In the genomic region with DNA sequence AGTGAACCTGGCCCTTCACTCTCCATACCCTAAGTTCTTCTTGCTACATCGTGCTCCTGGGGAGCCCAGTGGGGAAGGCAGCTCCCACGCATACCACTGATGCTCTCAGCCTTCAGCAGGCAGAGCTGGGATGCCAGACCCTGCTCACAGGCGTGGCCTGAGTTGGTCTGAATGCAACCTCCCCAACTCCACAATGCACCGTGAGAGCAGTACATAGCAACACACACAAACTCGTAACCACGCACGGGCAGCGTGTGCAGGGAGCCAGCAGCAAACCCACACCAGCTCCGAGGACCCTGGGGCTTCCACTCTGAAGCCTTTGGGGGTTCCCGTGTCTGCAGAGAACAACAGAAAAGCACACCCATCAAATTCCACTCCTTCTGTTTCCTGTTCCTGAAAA, we compare ENCODE assay signal across 20 cellular contexts. TPM values are rescaled to one million over a fixed set of nuclear protein-coding genes. Genes with fewer than 3 reads are reported as not detected.
"Had no signal": no experiment of that assay in that cellular context is flagged by ENCODE, and none has a peak within 500 bp of the region (broad histone marks: within the 10 kb centered on the region; RNA-seq: fewer than 3 reads in every experiment).

No MANE protein-coding gene starts in this region.

- H3K36me3 Mint-ChIP-seq: memory B cell; natural killer cell; stimulated activated naive B cell treated with anti-CD40 and anti-IgM and Interleukin-4, amounts not matched to agents 10 μg/mL and 1 μg/mL and 100 μg/mL, for 72 hours; T-cell had no signal

- H3K36me3 ChIP-seq: left lung, neutrophil, thyroid gland had no signal

- DNase-seq: activated CD4-positive, alpha-beta T cell treated with anti-CD3 and anti-CD28 coated beads, Interleukin-2, amount 50 U/mL, for 4 hours; activated CD4-positive, CD25-positive, alpha-beta regulatory T cell treated with anti-CD3 and anti-CD28 coated beads, Interleukin-2, amount 50 U/mL, for 72 hours; activated effector memory CD4-positive, alpha-beta T cell treated with Interleukin-2 at 50 U/mL for 16 hours; activated naive CD4-positive, alpha-beta T cell treated with anti-CD3 and anti-CD28 coated beads, Interleukin-2, amount 50 U/mL, for 16 hours; activated T-cell treated with anti-CD3 and anti-CD28 coated beads, Interleukin-2, amount 50 U/mL, for 4 hours; central memory CD4-positive, alpha-beta T cell; cortex of kidney; effector memory CD4-positive, alpha-beta T cell; left lung; natural killer cell; stimulated activated CD4-positive, alpha-beta T cell treated with anti-CD3 and anti-CD28 coated beads, Interleukin-15, amount 100 ng/mL, for 24 hours; stimulated activated CD4-positive, alpha-beta T cell treated with anti-CD3 and anti-CD28 coated beads, Interleukin-4, amount 100 ng/mL, for 1 hour; stimulated activated naive B cell treated with anti-CD40 and anti-IgM and Interleukin-4, amounts not matched to agents 10 μg/mL and 1 μg/mL and 100 μg/mL, for 72 hours; T-cell; T-helper 9 cell; thyroid gland had no signal

- H3K27ac ChIP-seq: left lung, neutrophil, SK-N-MC, skin epidermis, thyroid gland had no signal

- H3K27ac Mint-ChIP-seq: memory B cell; natural killer cell; stimulated activated naive B cell treated with anti-CD40 and anti-IgM and Interleukin-4, amounts not matched to agents 10 μg/mL and 1 μg/mL and 100 μg/mL, for 72 hours; T-cell had no signal

- H3K4me3 ChIP-seq: left lung, SK-N-MC, skin epidermis, thyroid gland had no signal

- H3K4me3 Mint-ChIP-seq: activated T-cell treated with anti-CD3 and anti-CD28 coated beads, Interleukin-2, amount 50 U/mL, for 4 hours; memory B cell; natural killer cell; stimulated activated naive B cell treated with anti-CD40 and anti-IgM and Interleukin-4, amounts not matched to agents 10 μg/mL and 1 μg/mL and 100 μg/mL, for 72 hours; T-cell had no signal

- H3K4me1 ChIP-seq: left lung, thyroid gland had no signal

- H3K9me3 Mint-ChIP-seq: activated T-cell treated with anti-CD3 and anti-CD28 coated beads, Interleukin-2, amount 50 U/mL, for 4 hours; memory B cell; natural killer cell; T-cell had no signal

- H3K4me1 Mint-ChIP-seq: memory B cell; natural killer cell; stimulated activated naive B cell treated with anti-CD40 and anti-IgM and Interleukin-4, amounts not matched to agents 10 μg/mL and 1 μg/mL and 100 μg/mL, for 72 hours; T-cell had no signal

- H3K9me3 ChIP-seq: left lung, neutrophil, thyroid gland had no signal

- H3K27me3 ChIP-seq: thyroid gland had no signal

RNA-seq across cellular contexts. Expression of a gene that starts 37.2 kb away (rescaled TPM):
- total RNA-seq: activated T-cell treated with anti-CD3 and anti-CD28 coated beads, Interleukin-2, amount 50 U/mL, for 4 hours; natural killer cell; T-cell had no signal
